7 cellular contexts compared by ENCODE assay signal in genomic region chr12:106286606-106287162, GRCh38. TPM values are rescaled to one million over a fixed set of nuclear protein-coding genes. Genes with fewer than 3 reads are reported as not detected.
DNase-seq lines count a peak whose midpoint lies in the region; ATAC-seq, FAIRE-seq and TF ChIP-seq lines count a peak whose summit lies in the region.
"Not testable (repeated sequence)": the region's sequence is repeated elsewhere in the genome, so short reads cannot be mapped to it uniquely, and the experiment has no call there.

No MANE protein-coding gene starts in this region.

- not testable (repeated sequence) for H4K20me1 ChIP-seq in Karpas-422 (ENCODE audit: insufficient read depth, low read depth, low read length); astrocyte (ENCODE audit: insufficient read depth, low read length)

- H3K27ac ChIP-seq in Karpas-422 (ENCODE audit: low read length); astrocyte (ENCODE audit: low read depth, low read length): not testable (repeated sequence)
- peak overlapping the region; percentile 97 for H3K27ac ChIP-seq in foreskin keratinocyte

- H3K27ac Mint-ChIP-seq in Calu3 (ENCODE audit: unreplicated experiment) (peak overlapping the region; percentile 88), astrocyte (ENCODE audit: unreplicated experiment) (peak overlapping the region; percentile 100), memory B cell (peak overlapping the region; percentile 82)

- not testable (repeated sequence) for H3K36me3 ChIP-seq in Karpas-422 (ENCODE audit: insufficient read depth, low read length); astrocyte (ENCODE audit: insufficient read depth, low read length)

- H3K27me3 Mint-ChIP-seq in Calu3 (ENCODE audit: unreplicated experiment); astrocyte (ENCODE audit: low read depth, unreplicated experiment); memory B cell: not testable (repeated sequence)

- intact Hi-C loops in Calu3 (cut with micrococcal nuclease; ENCODE audit: unreplicated experiment) = not testable (repeated sequence)

- not testable (repeated sequence) for H3K4me3 Mint-ChIP-seq in Calu3 (ENCODE audit: low read depth, unreplicated experiment); astrocyte (ENCODE audit: unreplicated experiment); memory B cell

- not testable (repeated sequence) for H3K79me2 ChIP-seq in Karpas-422 (ENCODE audit: low read length); astrocyte (ENCODE audit: insufficient read depth, low read length)

- H3K4me2 ChIP-seq in Karpas-422 (ENCODE audit: low read depth, low read length, poor library complexity, severe bottlenecking) = peak overlapping the region; percentile 55
- not testable (repeated sequence) for H3K4me2 ChIP-seq in astrocyte (ENCODE audit: low read length)

- TF ChIP-seq CTCF in Calu3 (IDR thresholded peaks at IDR 0.05; ENCODE audit: unreplicated experiment); astrocyte (IDR thresholded peaks at IDR 0.05; ENCODE audit: insufficient read depth, low read depth, low read length); epithelial cell of esophagus (IDR thresholded peaks at IDR 0.05; ENCODE audit: insufficient read depth, low read depth, low read length, missing control alignments); foreskin keratinocyte (conservative IDR thresholded peaks at IDR 0.05): not testable (repeated sequence)

- H3K4me1 ChIP-seq in Karpas-422 (ENCODE audit: low read length) (peaks cover 34% of the 10 kb centered on the region), astrocyte (ENCODE audit: insufficient read depth, low read length) (peaks cover 11% of the 10 kb centered on the region), foreskin keratinocyte (peaks cover 16% of the 10 kb centered on the region)

- CTCF ChIA-PET in Calu3 (lab: Charles Lee) = not testable (repeated sequence)

- ATAC-seq in foreskin keratinocyte; memory B cell (ENCODE audit: low read depth): not testable (repeated sequence)

- not testable (repeated sequence) for H3K9me2 ChIP-seq in Karpas-422 (replicated peaks; ENCODE audit: insufficient read depth, low read length)

- H3K4me3 ChIP-seq in Karpas-422 (ENCODE audit: low read length); astrocyte (ENCODE audit: insufficient read depth, low read depth, low read length); epithelial cell of esophagus (ENCODE audit: low read length): not testable (repeated sequence)

- peaks cover 21% of the 10 kb centered on the region for H3K36me3 Mint-ChIP-seq in Calu3 (ENCODE audit: insufficient read depth, unreplicated experiment)
- not testable (repeated sequence) for H3K36me3 Mint-ChIP-seq in astrocyte (ENCODE audit: low read depth, unreplicated experiment); memory B cell

- H2AFZ ChIP-seq in Karpas-422 (ENCODE audit: low read length); astrocyte (ENCODE audit: low read depth, low read length): not testable (repeated sequence)

- not testable (repeated sequence) for H3K27me3 ChIP-seq in Karpas-422 (ENCODE audit: low read length); astrocyte (ENCODE audit: insufficient read depth, low read length); foreskin keratinocyte

- not testable (repeated sequence) for FAIRE-seq in astrocyte (lab: Jason Lieb, UNC)

- not testable (repeated sequence) for H3K9me3 Mint-ChIP-seq in Calu3 (ENCODE audit: low read depth, unreplicated experiment); astrocyte (ENCODE audit: unreplicated experiment); memory B cell

- not testable (repeated sequence) for BruUV-seq in Calu3 (replicated peaks; lab: Mats Ljungman, UMichigan)

- not testable (repeated sequence) for DNase-seq in Calu3; Karpas-422; astrocyte (ENCODE audit: low read depth); memory B cell (ENCODE audit: low spot score in 2 of 2)
- DNase-seq in NCI-H69 (lab: John Stamatoyannopoulos, UW) (peak; percentile 69), epithelial cell of esophagus (ENCODE audit: low read depth) (peak; percentile 69), foreskin keratinocyte (peak in 1 of 2 donors; percentile 81)

- H3K4me1 Mint-ChIP-seq in Calu3 (ENCODE audit: low read depth, unreplicated experiment) (peaks cover 85% of the 10 kb centered on the region), astrocyte (ENCODE audit: low read depth, unreplicated experiment) (peaks cover 27% of the 10 kb centered on the region), memory B cell (peaks cover 46% of the 10 kb centered on the region)

- not testable (repeated sequence) for H3K9me3 ChIP-seq in Karpas-422 (ENCODE audit: low read length); astrocyte (ENCODE audit: insufficient read depth, low read depth, low read length)

- not testable (repeated sequence) for H3K9ac ChIP-seq in Karpas-422 (ENCODE audit: low read length); astrocyte (ENCODE audit: low read length)

RNA-seq across cellular contexts. Expression of gene TCP11L2, which starts 15.8 kb away (rescaled TPM):
- total RNA-seq in Calu3 (2022) (30.7 and 37.7 TPM in 2 replicates), astrocyte (22.0 and 27.4 TPM in 2 replicates), foreskin keratinocyte (4.1 and 5.9 TPM in 2 replicates)
- 40.1 and 55.9 TPM in 2 replicates for total RNA-seq in Karpas-422 (2014; rRNA removed; shearing (Covaris generic); ENCODE audit: low replicate concordance)
- 0.39 and 0.57 TPM in 2 replicates for polyA plus RNA-seq in foreskin keratinocyte

RNA-seq across cellular contexts. Expression of gene CKAP4, which starts 38.9 kb away (rescaled TPM):
- total RNA-seq in Calu3 (2022) = 91.9 and 108 TPM in 2 replicates
- not detected in 2 replicates for total RNA-seq in Karpas-422 (2014; rRNA removed; shearing (Covaris generic); ENCODE audit: low replicate concordance)
- total RNA-seq in astrocyte = 324 and 392 TPM in 2 replicates
- 119 and 121 TPM in 2 replicates for total RNA-seq in foreskin keratinocyte
- 91.0 and 94.9 TPM in 2 replicates for polyA plus RNA-seq in foreskin keratinocyte

Comparison
In these comparisons a context has a peak if more than half of its experiments do, and no peak if none do; other contexts are left out.
1. RNA of gene CKAP4, which starts 38.9 kb away (total RNA-seq): 324 to 392 TPM in astrocyte, 119 to 121 TPM in foreskin keratinocyte and 91.9 to 108 TPM in Calu3; not detected in Karpas-422; every median in the first group is over 10 times any median in the second.
2. Peak in every context shown above with its lines, with median percentiles within 50 percentile points of each other: H3K27ac Mint-ChIP-seq.